ENCODE assay signal across 8 cellular contexts in the genomic region with DNA sequence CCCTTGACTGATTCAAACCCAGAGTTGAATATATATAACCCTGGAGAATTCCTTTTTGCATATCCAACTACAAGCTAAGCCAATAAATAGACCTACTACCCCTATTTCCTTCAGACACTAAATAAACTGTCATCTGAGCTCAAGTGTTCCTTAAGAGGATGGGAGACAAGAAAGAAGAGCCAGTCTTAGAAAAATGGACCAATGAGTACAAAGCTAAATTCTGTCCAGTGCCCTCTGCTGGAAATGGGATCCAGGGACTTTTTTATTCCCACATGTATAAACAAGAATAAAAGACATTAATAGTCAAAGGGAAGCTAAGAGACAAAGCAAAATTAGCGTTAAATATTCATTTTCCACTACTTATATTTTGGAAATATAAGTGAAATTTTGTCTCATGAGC. TPM values are rescaled to one million over a fixed set of nuclear protein-coding genes. Genes with fewer than 3 reads are reported as not detected.
DNase-seq lines count a peak whose midpoint lies in the region; ATAC-seq and TF ChIP-seq lines count a peak whose summit lies in the region.

No MANE protein-coding gene starts in this region.

- no peaks in the 10 kb centered on the region for H3K27me3 Mint-ChIP-seq in progenitor cell of endocrine pancreas

- H3K4me3 Mint-ChIP-seq in progenitor cell of endocrine pancreas (ENCODE audit: low read depth): no peak overlapping the region

- peak in 38 of 56 donors; percentile 6 to 45 (median 30) for TF ChIP-seq CTCF in dorsolateral prefrontal cortex (IDR thresholded peaks at IDR 0.05 in 54 of 56, conservative IDR thresholded peaks at IDR 0.05 in 2 of 56; ENCODE audit: low read depth in 1 of 56, partially characterized antibody in 56 of 56)
- TF ChIP-seq CTCF in progenitor cell of endocrine pancreas (IDR thresholded peaks at IDR 0.05; ENCODE audit: unreplicated experiment): peak; percentile 26

- DNase-seq in DMS79 treated with DMSO at 0.1 percent for 48 hours (lab: John Stamatoyannopoulos, UW): peak; percentile 47
- DNase-seq in DMS79 (lab: John Stamatoyannopoulos, UW): no peak
- DNase-seq in NCI-H2227 treated with DMSO at 0.1 percent for 48 hours (lab: John Stamatoyannopoulos, UW): peak; percentile 22
- DNase-seq in dorsolateral prefrontal cortex: no peak
- no peak for DNase-seq in progenitor cell of endocrine pancreas (ENCODE audit: low spot score, unreplicated experiment)
- no peak for DNase-seq in middle frontal gyrus (ENCODE audit: extremely low spot score, low spot score)

- H3K36me3 Mint-ChIP-seq in progenitor cell of endocrine pancreas (ENCODE audit: insufficient read depth): peaks cover 40% of the 10 kb centered on the region

- peak overlapping the region; percentile 21 for H3K27ac Mint-ChIP-seq in progenitor cell of endocrine pancreas

- intact Hi-C loops in dorsolateral prefrontal cortex (cut with DNase I): loop anchor here in 1 of 2 donors (5.0 kb wide), 1 partner anchor 40 kb away; a partner anchor contains a TSS

- H3K27ac ChIP-seq in dorsolateral prefrontal cortex: peak overlapping the region in 51 of 59 donors; percentile 0 to 100 (median 99)

- H3K9me3 Mint-ChIP-seq in progenitor cell of endocrine pancreas (ENCODE audit: low read depth): no peaks in the 10 kb centered on the region

- H3K27me3 ChIP-seq in dorsolateral prefrontal cortex: no peaks in the 10 kb centered on the region

- H3K4me1 Mint-ChIP-seq in progenitor cell of endocrine pancreas (ENCODE audit: low read depth): peaks cover 33% of the 10 kb centered on the region

- no peak for ATAC-seq in HG02870 (IDR thresholded peaks at IDR 0.05; ENCODE audit: unreplicated experiment)
- no peak for ATAC-seq in GM19395 (IDR thresholded peaks at IDR 0.05; ENCODE audit: unreplicated experiment)

- H3K4me3 ChIP-seq in dorsolateral prefrontal cortex: peak overlapping the region in 4 of 59 donors; percentile 0 to 27 (median 6)

RNA-seq across cellular contexts. Expression of a gene that starts 4.8 kb away (rescaled TPM):
- total RNA-seq in dorsolateral prefrontal cortex (100 to 1,000 TPM in 1 of 120 experiments, 10 to 100 TPM in 119; 42.2 to 100 (median 68.4) TPM), progenitor cell of endocrine pancreas (141 and 142 TPM in 2 replicates)

RNA-seq across cellular contexts. Expression of a gene that starts 5.4 kb away (rescaled TPM):
- 10 to 100 TPM; 25.2 to 53.5 (median 36.4) TPM for total RNA-seq in dorsolateral prefrontal cortex
- 27.5 and 28.2 TPM in 2 replicates for total RNA-seq in progenitor cell of endocrine pancreas

RNA-seq across cellular contexts. Expression of a gene that starts 14.5 kb away (rescaled TPM):
- total RNA-seq in dorsolateral prefrontal cortex (10 to 100 TPM; 24.7 to 47.2 (median 35.8) TPM), progenitor cell of endocrine pancreas (71.2 and 74.2 TPM in 2 replicates)

RNA-seq across cellular contexts. Expression of a gene that starts 34.7 kb away (rescaled TPM):
- total RNA-seq in dorsolateral prefrontal cortex (100 to 1,000 TPM in 1 of 120 experiments, 10 to 100 TPM in 119; 30.6 to 105 (median 61.8) TPM), progenitor cell of endocrine pancreas (18.8 and 19.5 TPM in 2 replicates)

RNA-seq across cellular contexts. Expression of a gene that starts 41.0 kb away (rescaled TPM):
- 10 to 100 TPM; 24.2 to 44.5 (median 34.1) TPM for total RNA-seq in dorsolateral prefrontal cortex
- 72.0 and 78.7 TPM in 2 replicates for total RNA-seq in progenitor cell of endocrine pancreas

Comparison
In these comparisons a context has a peak if more than half of its experiments do, and no peak if none do; other contexts are left out.
1. DNase-seq: peak in DMS79 treated with DMSO at 0.1 percent for 48 hours (single experiment) and NCI-H2227 treated with DMSO at 0.1 percent for 48 hours (single experiment); none in DMS79 (single experiment), dorsolateral prefrontal cortex (0 of 10), progenitor cell of endocrine pancreas (single experiment) and middle frontal gyrus (single experiment).